In genomic region chr13:76696370-76696769, GRCh38 we compare ENCODE assay signal across 19 cellular contexts.
DNase-seq lines count a peak whose midpoint lies in the region; TF ChIP-seq lines count a peak whose summit lies in the region.
"Had no signal": no experiment of that assay in that cellular context is flagged by ENCODE, and none has a peak within 500 bp of the region (broad histone marks: within the 10 kb centered on the region; RNA-seq: fewer than 3 reads in every experiment).

No MANE protein-coding gene starts in this region.

- H3K9me3 ChIP-seq in Peyer's patch = no peaks in the 10 kb centered on the region
- H3K9me3 ChIP-seq: ascending aorta, stomach had no signal

- peak overlapping the region; percentile 2; the same call in 1 of the 2 replicates for H3K27ac Mint-ChIP-seq in HFFc6
- H3K27ac Mint-ChIP-seq: activated B cell treated with CpG ODN at 0.5 μM for 24 hours; activated CD8-positive, alpha-beta memory T cell treated with anti-CD3 and anti-CD28 coated beads, Interleukin-2, amount 10 ng/mL, durations not matched to agents 7 days and 5 days; CD4-positive, alpha-beta memory T cell had no signal

- H3K27ac ChIP-seq in brain microvascular endothelial cell (peak overlapping the region; percentile 5), Peyer's patch (no peak overlapping the region)
- H3K27ac ChIP-seq: ascending aorta, dorsolateral prefrontal cortex, foreskin keratinocyte, stomach had no signal

- TF ChIP-seq POLR2A in Peyer's patch (IDR thresholded peaks at IDR 0.05) = no peak

- H3K36me3 ChIP-seq in brain microvascular endothelial cell (replicated peaks) = no peaks in the 10 kb centered on the region
- H3K36me3 ChIP-seq in Peyer's patch = no peaks in the 10 kb centered on the region
- H3K36me3 ChIP-seq: ascending aorta, stomach had no signal

- in situ Hi-C loops in brain microvascular endothelial cell (cut with HindIII; ENCODE audit: low pct_ligation_motif_present, low sequenced_read_pairs) = no loop called here

- H3K27me3 Mint-ChIP-seq in HFFc6 (ENCODE audit: insufficient read depth) = no peaks in the 10 kb centered on the region; the same call in none of the 2 replicates

- H3K4me3 Mint-ChIP-seq in HFFc6 = no peak overlapping the region
- H3K4me3 Mint-ChIP-seq: activated B cell treated with CpG ODN at 0.5 μM for 24 hours; activated CD8-positive, alpha-beta memory T cell treated with anti-CD3 and anti-CD28 coated beads, Interleukin-2, amount 10 ng/mL, durations not matched to agents 7 days and 5 days; CD4-positive, alpha-beta memory T cell had no signal

- DNase-seq in HFFc6 (peak; percentile 9), brain microvascular endothelial cell (peak; percentile 22), islet precursor cell (peak; percentile 93), stromal cell of bone marrow (ENCODE audit: low read depth) (peak; percentile 50), NCI-H2227 (lab: John Stamatoyannopoulos, UW; ENCODE audit: unreplicated experiment) (no peak), Peyer's patch (no peak), cerebellar cortex (ENCODE audit: low spot score) (no peak)
- DNase-seq: activated B cell treated with CpG ODN at 0.5 μM for 24 hours; activated CD8-positive, alpha-beta memory T cell treated with anti-CD3 and anti-CD28 coated beads, Interleukin-2, amount 10 ng/mL, durations not matched to agents 7 days and 5 days; activated gamma-delta T cell; CD4-positive, alpha-beta memory T cell; dorsolateral prefrontal cortex; Karpas-422; NCI-H1417 treated with DMSO at 0.1 percent for 48 hours; nucleus accumbens; stomach; SW 1271 had no signal

- H3K27me3 ChIP-seq in brain microvascular endothelial cell (replicated peaks) = no peaks in the 10 kb centered on the region
- no peaks in the 10 kb centered on the region for H3K27me3 ChIP-seq in Peyer's patch
- H3K27me3 ChIP-seq: ascending aorta, dorsolateral prefrontal cortex, foreskin keratinocyte, stomach had no signal

- peaks cover 10% of the 10 kb centered on the region for H3K4me1 Mint-ChIP-seq in HFFc6 (ENCODE audit: low read depth)
- H3K4me1 Mint-ChIP-seq: activated B cell treated with CpG ODN at 0.5 μM for 24 hours; activated CD8-positive, alpha-beta memory T cell treated with anti-CD3 and anti-CD28 coated beads, Interleukin-2, amount 10 ng/mL, durations not matched to agents 7 days and 5 days; CD4-positive, alpha-beta memory T cell had no signal

- H3K36me3 Mint-ChIP-seq in HFFc6 (ENCODE audit: low read depth) = no peaks in the 10 kb centered on the region
- H3K36me3 Mint-ChIP-seq: activated CD8-positive, alpha-beta memory T cell treated with anti-CD3 and anti-CD28 coated beads, Interleukin-2, amount 10 ng/mL, durations not matched to agents 7 days and 5 days; CD4-positive, alpha-beta memory T cell had no signal

- no peaks in the 10 kb centered on the region for H3K4me1 ChIP-seq in Peyer's patch
- H3K4me1 ChIP-seq: ascending aorta, foreskin keratinocyte, stomach had no signal

- TF ChIP-seq CTCF in HFFc6 (IDR thresholded peaks at IDR 0.05) (no peak), brain microvascular endothelial cell (IDR thresholded peaks at IDR 0.05; ENCODE audit: low read depth, low read length, missing control alignments) (no peak), Peyer's patch (IDR thresholded peaks at IDR 0.05) (no peak)

- H3K4me3 ChIP-seq in brain microvascular endothelial cell (ENCODE audit: low read depth, low read length) (no peak overlapping the region), Peyer's patch (no peak overlapping the region)
- H3K4me3 ChIP-seq: ascending aorta, dorsolateral prefrontal cortex, stomach had no signal

- no peaks in the 10 kb centered on the region for H3K9me3 Mint-ChIP-seq in HFFc6
- H3K9me3 Mint-ChIP-seq: activated B cell treated with CpG ODN at 0.5 μM for 24 hours; CD4-positive, alpha-beta memory T cell had no signal

Comparison
In these comparisons a context has a peak if more than half of its experiments do, and no peak if none do; other contexts are left out.
1. DNase-seq: peak in HFFc6 (single experiment), brain microvascular endothelial cell (single experiment), islet precursor cell (single experiment) and stromal cell of bone marrow (single experiment); none in NCI-H2227 (single experiment), Peyer's patch (0 of 3) and cerebellar cortex (single experiment).